Comparison of ENCODE assay signal across 1 cellular context in genomic region chr17:75822119-75822799, GRCh38.
A peak's percentile ranks its signal among the peaks of the same experiment; 100 is the strongest.
TF ChIP-seq lines count a peak whose summit lies in the region.

No MANE protein-coding gene starts in this region.

TF ChIP-seq in HepG2, 621 proteins besides CTCF, POLR2A, EP300 and RAD21:
- TF ChIP-seq ZFX (CRISPR knock-in tag; IDR thresholded peaks at IDR 0.05; ENCODE audit: low read depth), result 0 out of 2 replicates have a peak, but pooled peaks have one; percentile 8
- peak; percentile 52 for TF ChIP-seq AGO1 (IDR thresholded peaks at IDR 0.05; ENCODE audit: low read depth, low read length, poor library complexity, severe bottlenecking)
- TF ChIP-seq ZSCAN21 (CRISPR knock-in tag; IDR thresholded peaks at IDR 0.05; ENCODE audit: borderline replicate concordance), result no peak
- peak; percentile 49 for TF ChIP-seq RBM22 (optimal IDR thresholded peaks at IDR 0.05; ENCODE audit: low read length)
